Comparison of ENCODE assay signal across 25 cellular contexts in genomic region chr4:126526335-126526734, GRCh38.
"Had no signal": no experiment of that assay in that cellular context is flagged by ENCODE, and none has a peak within 500 bp of the region (broad histone marks: within the 10 kb centered on the region; RNA-seq: fewer than 3 reads in every experiment).

No MANE protein-coding gene starts in this region.

- H3K27me3 ChIP-seq: brain microvascular endothelial cell, Peyer's patch, SJCRH30 had no signal

- H3K9ac ChIP-seq: SK-N-SH had no signal

- H3K4me1 ChIP-seq: Peyer's patch, SJCRH30 had no signal

- DNase-seq: activated CD4-positive, alpha-beta memory T cell treated with anti-CD3 and anti-CD28 coated beads, Interleukin-2, amount 10 ng/mL, durations not matched to agents 7 days and 5 days; activated CD4-positive, alpha-beta T cell treated with anti-CD3 and anti-CD28 coated beads for 36 hours; activated CD4-positive, alpha-beta T cell treated with anti-CD3 and anti-CD28 coated beads, Interleukin-2, amount 50 U/mL, for 1 hour; activated CD8-positive, alpha-beta memory T cell treated with anti-CD3 and anti-CD28 coated beads, Interleukin-2, amount 50 U/mL, for 4 hours; activated gamma-delta T cell treated with Interleukin-2 at 50 U/mL for 16 hours; activated naive CD4-positive, alpha-beta T cell treated with anti-CD3 and anti-CD28 coated beads, Interleukin-2, amount 10 ng/mL, durations not matched to agents 7 days and 5 days; activated naive CD8-positive, alpha-beta T cell treated with anti-CD3 and anti-CD28 coated beads for 36 hours; activated T-cell treated with anti-CD3 and anti-CD28 coated beads, Interleukin-2, amount 50 U/mL, for 72 hours; brain microvascular endothelial cell; cerebellar nuclear complex; NCI-H1105 treated with DMSO at 0.1 percent for 48 hours; NCI-H1436 treated with DMSO at 0.1 percent for 48 hours; NCI-H187; NCI-H2081; NCI-H2227 treated with DMSO at 0.1 percent for 48 hours; NCI-H446 treated with DMSO at 0.1 percent for 48 hours; NCI-H526; NCI-H774; Peyer's patch; Right ventricle myocardium superior; SJCRH30; SK-N-SH; T-helper 1 cell; WERI-Rb-1 had no signal

- H3K4me2 ChIP-seq: SK-N-SH had no signal

- H3K9me3 ChIP-seq: SJCRH30, SK-N-SH had no signal

- H3K4me3 ChIP-seq: Peyer's patch, SJCRH30 had no signal

- H3K27ac ChIP-seq: brain microvascular endothelial cell, Peyer's patch, RWPE1, SJCRH30, WERI-Rb-1 had no signal

- ATAC-seq: activated CD4-positive, alpha-beta T cell treated with anti-CD3 and anti-CD28 coated beads for 36 hours; activated T-cell treated with anti-CD3 and anti-CD28 coated beads, Interleukin-2, amount 50 U/mL, for 72 hours had no signal

- H3K9me2 ChIP-seq: SK-N-SH had no signal

- H3K36me3 ChIP-seq: brain microvascular endothelial cell, Peyer's patch, SJCRH30, WERI-Rb-1 had no signal
